Comparison of ENCODE assay signal across 8 cellular contexts in genomic region chr7:158957921-158958471, GRCh38.
DNase-seq lines count a peak whose midpoint lies in the region; ATAC-seq and TF ChIP-seq lines count a peak whose summit lies in the region.

No MANE protein-coding gene starts in this region.

- H3K9me3 ChIP-seq in skeletal muscle tissue (ENCODE audit: control insufficient read depth in 3 of 3, low read length in 3 of 3), result no peaks in the 10 kb centered on the region

- H3K4me1 ChIP-seq in skeletal muscle tissue (ENCODE audit: control insufficient read depth in 3 of 3, insufficient read depth in 3 of 3, low read length in 3 of 3), result peaks cover 8 to 11% (median 11%) of the 10 kb centered on the region in 3 donors

- no peaks in the 10 kb centered on the region for H3K36me3 ChIP-seq in skeletal muscle tissue (ENCODE audit: control insufficient read depth in 3 of 3, insufficient read depth in 3 of 3, low read length in 3 of 3)

- intact Hi-C loops in dorsolateral prefrontal cortex (cut with DNase I) (no loop called here), sciatic nerve (cut with DNase I) (no loop called here)

- ATAC-seq in HG03280 (IDR thresholded peaks at IDR 0.05; ENCODE audit: unreplicated experiment) (peak; percentile 67), GM19467 (IDR thresholded peaks at IDR 0.05; ENCODE audit: unreplicated experiment) (no peak), GM21447 (IDR thresholded peaks at IDR 0.05; ENCODE audit: unreplicated experiment) (no peak), sciatic nerve (no peak)

- H3K27me3 ChIP-seq in dorsolateral prefrontal cortex, result peaks cover 0 to 25% (median 0%) of the 10 kb centered on the region in 45 donors
- H3K27me3 ChIP-seq in skeletal muscle tissue (ENCODE audit: control insufficient read depth in 3 of 3, insufficient read depth in 3 of 3, low read length in 3 of 3), result peaks cover 18 to 24% (median 23%) of the 10 kb centered on the region in 3 donors

- H3K4me3 ChIP-seq in dorsolateral prefrontal cortex (peak overlapping the region in 49 of 59 donors; percentile 1 to 62 (median 37)), skeletal muscle tissue (ENCODE audit: low read length in 3 of 3) (peak overlapping the region; percentile 10 to 49 (median 21))

- H3K27ac ChIP-seq in dorsolateral prefrontal cortex (peak overlapping the region in 3 of 59 donors; percentile 6 to 43 (median 22)), skeletal muscle tissue (ENCODE audit: low read depth, low read length) (no peak overlapping the region)

- DNase-seq in SHP77 treated with DMSO at 0.1 percent for 48 hours (lab: John Stamatoyannopoulos, UW), result peak; percentile 19
- no peak for DNase-seq in dorsolateral prefrontal cortex
- no peak for DNase-seq in sciatic nerve (ENCODE audit: low spot score)

- H3K9ac ChIP-seq in skeletal muscle tissue (ENCODE audit: low read depth in 1 of 3, low read length in 3 of 3), result no peak overlapping the region

- TF ChIP-seq CTCF in GM12873 (IDR thresholded peaks at IDR 0.05; ENCODE audit: insufficient read depth, low read depth, low read length, missing control alignments) (peak; percentile 2), dorsolateral prefrontal cortex (IDR thresholded peaks at IDR 0.05 in 54 of 56, conservative IDR thresholded peaks at IDR 0.05 in 2 of 56; ENCODE audit: low read depth in 1 of 56, partially characterized antibody in 56 of 56) (no peak)
